ENCODE assay signal across 1 cellular context in the genomic region with DNA sequence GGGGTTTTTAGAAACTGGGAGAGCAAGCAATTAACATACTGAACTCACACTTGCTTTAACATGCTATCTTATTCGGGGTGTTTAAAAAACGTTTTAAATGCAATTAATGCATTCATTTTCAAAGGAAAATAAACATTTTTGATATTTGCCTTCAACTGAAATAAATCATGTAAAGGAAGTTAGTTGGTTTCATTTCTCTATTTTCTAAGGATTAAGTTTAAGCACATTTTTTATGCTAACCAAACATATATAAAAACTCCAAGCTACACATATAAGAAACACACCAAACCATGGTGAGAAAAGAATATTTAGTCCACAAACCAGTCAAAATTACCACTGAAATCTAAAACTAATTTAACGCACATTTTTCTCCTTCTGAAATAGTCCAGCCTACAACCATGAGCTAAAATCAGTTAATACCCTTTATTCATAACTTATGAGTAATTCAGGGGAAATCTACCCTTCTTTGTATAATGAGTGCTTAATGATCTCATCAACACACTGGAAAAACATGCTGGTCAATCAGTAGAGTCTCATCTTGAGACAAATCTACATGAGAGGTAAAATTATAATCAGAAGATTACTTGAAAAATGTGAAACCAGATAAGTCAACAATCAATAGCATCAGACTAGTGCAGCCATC.
TF ChIP-seq lines count a peak whose summit lies in the region.

No MANE protein-coding gene starts in this region.

TF ChIP-seq in IMR-90, 13 proteins besides CTCF, POLR2A, EP300 and RAD21 (continued from another document):
- TF ChIP-seq, protein P1, sequence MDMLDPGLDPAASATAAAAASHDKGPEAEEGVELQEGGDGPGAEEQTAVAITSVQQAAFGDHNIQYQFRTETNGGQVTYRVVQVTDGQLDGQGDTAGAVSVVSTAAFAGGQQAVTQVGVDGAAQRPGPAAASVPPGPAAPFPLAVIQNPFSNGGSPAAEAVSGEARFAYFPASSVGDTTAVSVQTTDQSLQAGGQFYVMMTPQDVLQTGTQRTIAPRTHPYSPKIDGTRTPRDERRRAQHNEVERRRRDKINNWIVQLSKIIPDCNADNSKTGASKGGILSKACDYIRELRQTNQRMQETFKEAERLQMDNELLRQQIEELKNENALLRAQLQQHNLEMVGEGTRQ (IDR thresholded peaks at IDR 0.05; ENCODE audit: low read depth, low read length) = no peak
- no peak for TF ChIP-seq RFX5 (IDR thresholded peaks at IDR 0.05; ENCODE audit: low read depth, low read length)
